Comparison of ENCODE assay signal across 8 cellular contexts in genomic region chr7:69597278-69598076, GRCh38. TPM values are rescaled to one million over a fixed set of nuclear protein-coding genes. Genes with fewer than 3 reads are reported as not detected.
A peak's percentile ranks its signal among the peaks of the same experiment; 100 is the strongest.
DNase-seq lines count a peak whose midpoint lies in the region; ATAC-seq and TF ChIP-seq lines count a peak whose summit lies in the region.

No MANE protein-coding gene starts in this region.

- H3K4me1 Mint-ChIP-seq in endothelial cell (ENCODE audit: unreplicated experiment) (peaks cover 11% of the 10 kb centered on the region), Calu3 (ENCODE audit: low read depth, unreplicated experiment) (no peaks in the 10 kb centered on the region)
- peaks cover 8 to 16% (median 16%) of the 10 kb centered on the region in 4 donors for H3K4me1 Mint-ChIP-seq in naive thymus-derived CD8-positive, alpha-beta T cell

- ATAC-seq in HG02610 (IDR thresholded peaks at IDR 0.05; ENCODE audit: unreplicated experiment), result peak; percentile 30
- ATAC-seq in naive thymus-derived CD8-positive, alpha-beta T cell, result peak; percentile 5 to 35

- H3K79me2 ChIP-seq in OCI-LY7 (ENCODE audit: insufficient read depth, low read depth, low read length), result peaks cover 37% of the 10 kb centered on the region

- CTCF ChIA-PET in OCI-LY7 (lab: Charles Lee; ENCODE audit: unreplicated experiment), result interaction anchor here (1.0 kb wide), 1 partner anchor 9 kb away, joined by 3 read pairs; no protein-coding TSS in a partner anchor
- CTCF ChIA-PET in Calu3 (lab: Charles Lee), result no interaction called here

- intact Hi-C loops in OCI-LY7 (cut with micrococcal nuclease; ENCODE audit: unreplicated experiment) (loop anchor here (1.0 to 10.0 kb wide), 6 partner anchors 99 to 1023 kb away; no protein-coding TSS in a partner anchor), Calu3 (cut with micrococcal nuclease; ENCODE audit: unreplicated experiment) (no loop called here)

- H3K9me3 ChIP-seq in OCI-LY7 (ENCODE audit: low read length), result no peaks in the 10 kb centered on the region

- BruUV-seq in OCI-LY7 (replicated peaks; lab: Mats Ljungman, UMichigan) (no TSS peak), Calu3 (replicated peaks; lab: Mats Ljungman, UMichigan) (no TSS peak)

- H3K4me3 Mint-ChIP-seq in endothelial cell (ENCODE audit: unreplicated experiment), result peak overlapping the region; percentile 91
- peak overlapping the region; percentile 62 to 88 (median 82) for H3K4me3 Mint-ChIP-seq in naive thymus-derived CD8-positive, alpha-beta T cell
- no peak overlapping the region for H3K4me3 Mint-ChIP-seq in Calu3 (ENCODE audit: low read depth, unreplicated experiment)

- no peaks in the 10 kb centered on the region for H3K36me3 ChIP-seq in OCI-LY7 (ENCODE audit: insufficient read depth, low read length)

- H3K9me3 Mint-ChIP-seq in endothelial cell (ENCODE audit: unreplicated experiment) (no peaks in the 10 kb centered on the region), Calu3 (ENCODE audit: low read depth, unreplicated experiment) (no peaks in the 10 kb centered on the region)
- H3K9me3 Mint-ChIP-seq in naive thymus-derived CD8-positive, alpha-beta T cell, result peaks cover 0 to 6% (median 0%) of the 10 kb centered on the region in 9 donors

- peaks cover 16% of the 10 kb centered on the region for H4K20me1 ChIP-seq in OCI-LY7 (ENCODE audit: insufficient read depth, low read length)

- H3K27me3 Mint-ChIP-seq in endothelial cell (ENCODE audit: unreplicated experiment) (peaks cover 11% of the 10 kb centered on the region), Calu3 (ENCODE audit: unreplicated experiment) (no peaks in the 10 kb centered on the region)
- H3K27me3 Mint-ChIP-seq in naive thymus-derived CD8-positive, alpha-beta T cell, result peaks cover 16 to 26% (median 19%) of the 10 kb centered on the region in 5 donors

- H3K4me2 ChIP-seq in OCI-LY7 (ENCODE audit: low read length), result peak overlapping the region; percentile 93

- H3K36me3 Mint-ChIP-seq in endothelial cell (ENCODE audit: low read depth, unreplicated experiment), result peaks cover 4% of the 10 kb centered on the region
- peaks cover 0 to 4% (median 0%) of the 10 kb centered on the region in 3 donors for H3K36me3 Mint-ChIP-seq in naive thymus-derived CD8-positive, alpha-beta T cell
- H3K36me3 Mint-ChIP-seq in Calu3 (ENCODE audit: insufficient read depth, unreplicated experiment), result no peaks in the 10 kb centered on the region

- peak overlapping the region; percentile 97 for H3K4me3 ChIP-seq in OCI-LY7 (ENCODE audit: low read depth, low read length, poor library complexity, severe bottlenecking)

- H3K9me2 ChIP-seq in OCI-LY7 (ENCODE audit: insufficient read depth, low read length), result no peaks in the 10 kb centered on the region

- TF ChIP-seq CTCF in OCI-LY7 (conservative IDR thresholded peaks at IDR 0.05; ENCODE audit: low read length) (no peak), endothelial cell (IDR thresholded peaks at IDR 0.05; ENCODE audit: unreplicated experiment) (no peak), Calu3 (IDR thresholded peaks at IDR 0.05; ENCODE audit: unreplicated experiment) (no peak)

- H3K27ac Mint-ChIP-seq in endothelial cell (ENCODE audit: unreplicated experiment) (no peak overlapping the region), Calu3 (ENCODE audit: unreplicated experiment) (no peak overlapping the region)
- H3K27ac Mint-ChIP-seq in naive thymus-derived CD8-positive, alpha-beta T cell, result peak overlapping the region in 3 of 10 donors; percentile 18 to 68 (median 38)

- DNase-seq in NCI-H2227 (lab: John Stamatoyannopoulos, UW; ENCODE audit: unreplicated experiment), result peak; percentile 82
- DNase-seq in NCI-H2227 treated with DMSO at 0.1 percent for 48 hours (lab: John Stamatoyannopoulos, UW), result no peak
- peak; percentile 48 for DNase-seq in OCI-LY7 (ENCODE audit: low spot score)
- DNase-seq in endothelial cell (ENCODE audit: low spot score), result peak; percentile 51
- DNase-seq in naive thymus-derived CD8-positive, alpha-beta T cell, result peak in 4 of 10 donors; percentile 13 to 24 (median 16)
- no peak for DNase-seq in NK-92 (lab: John Stamatoyannopoulos, UW; ENCODE audit: unreplicated experiment)
- no peak for DNase-seq in Calu3

- POLR2A ChIA-PET in OCI-LY7 (lab: Charles Lee), result interaction anchor here (0.7 to 1.2 kb wide), 2 partner anchors 220 to 226 kb away, joined by 3 to 5 read pairs; no protein-coding TSS in a partner anchor
- POLR2A ChIA-PET in naive thymus-derived CD8-positive, alpha-beta T cell (lab: Charles Lee), result no interaction called here

- H3K27ac ChIP-seq in OCI-LY7 (ENCODE audit: low read depth, low read length, poor library complexity, severe bottlenecking), result no peak overlapping the region

- peak overlapping the region; percentile 84; the same call in 1 of the 2 replicates for H2AFZ ChIP-seq in OCI-LY7 (ENCODE audit: low read length)

- peaks cover 29% of the 10 kb centered on the region for H3K4me1 ChIP-seq in OCI-LY7 (ENCODE audit: insufficient read depth, low read length, poor library complexity, severe bottlenecking)

RNA-seq across cellular contexts. Expression of gene AUTS2, which starts 0.8 kb away (rescaled TPM):
- total RNA-seq in OCI-LY7 (2014; rRNA removed; shearing (Covaris generic)), result 34.3 and 37.9 TPM in 2 replicates
- 78.5 and 88.5 TPM in 2 replicates for total RNA-seq in OCI-LY7 (2022)
- total RNA-seq in endothelial cell (ENCODE audit: unreplicated experiment), result 103 TPM
- 1 to 10 TPM; 3.0 to 3.8 TPM for total RNA-seq in naive thymus-derived CD8-positive, alpha-beta T cell
- 1 to 10 TPM in 2 of 3 donors, under 1 TPM in 1; 0.36 to 4.6 (median 1.4) TPM for polyA plus RNA-seq in naive thymus-derived CD8-positive, alpha-beta T cell
- not detected in 2 replicates for total RNA-seq in Calu3 (2022)

Comparison
In these comparisons a context has a peak if more than half of its experiments do, and no peak if none do; other contexts are left out.
1. DNase-seq: peak in NCI-H2227 (single experiment), OCI-LY7 (single experiment) and endothelial cell (single experiment); none in NCI-H2227 treated with DMSO at 0.1 percent for 48 hours (single experiment), NK-92 (single experiment) and Calu3 (single experiment).
2. RNA of gene AUTS2, which starts 0.8 kb away (total RNA-seq): 103 TPM in endothelial cell (single experiment) and 34.3 to 88.5 TPM in OCI-LY7; 3.0 to 3.8 TPM in naive thymus-derived CD8-positive, alpha-beta T cell and not detected in Calu3; every median in the first group is over 4 times any median in the second.